ENCODE assay signal across 2 cellular contexts in genomic region chr1:51498924-51499323, GRCh38.
TF ChIP-seq lines count a peak whose summit lies in the region.

No MANE protein-coding gene starts in this region.

TF ChIP-seq in HepG2, 621 proteins besides CTCF, POLR2A, EP300 and RAD21:
- TF ChIP-seq ZNF12 (CRISPR knock-in tag; IDR thresholded peaks at IDR 0.05), result peak; percentile 74
- no peak for TF ChIP-seq RBFOX2 (IDR thresholded peaks at IDR 0.05; ENCODE audit: low read depth, low read length)

TF ChIP-seq in GM12878, 131 proteins besides CTCF, POLR2A, EP300 and RAD21:
- TF ChIP-seq RAD51 (IDR thresholded peaks at IDR 0.05) (no peak), E2F4 (IDR thresholded peaks at IDR 0.05; ENCODE audit: low read depth, low read length) (no peak), NR2C2 (IDR thresholded peaks at IDR 0.05; ENCODE audit: borderline replicate concordance, control insufficient read depth, insufficient read length, low read depth) (no peak), WRNIP1 (IDR thresholded peaks at IDR 0.05; ENCODE audit: borderline replicate concordance, low read depth, low read length) (no peak), POU2F2 (IDR thresholded peaks at IDR 0.05; ENCODE audit: borderline replicate concordance, low read depth, low read length) (no peak), POLR2AphosphoS5 (IDR thresholded peaks at IDR 0.05; ENCODE audit: low read length) (no peak), ETV6 (conservative IDR thresholded peaks at IDR 0.05 in 1 of 2, IDR thresholded peaks at IDR 0.05 in 1 of 2; ENCODE audit: borderline replicate concordance in 1 of 2, low read depth in 1 of 2) (no peak), ATF7 (IDR thresholded peaks at IDR 0.05; ENCODE audit: low read depth) (no peak), CHD2 (IDR thresholded peaks at IDR 0.05; ENCODE audit: borderline replicate concordance, low read depth, low read length) (no peak), USF1 (IDR thresholded peaks at IDR 0.05; ENCODE audit: borderline replicate concordance, extremely low read length, insufficient read depth, low read depth, low read length) (no peak), BCL11A (IDR thresholded peaks at IDR 0.05; ENCODE audit: low read depth, low read length) (no peak), FOS (IDR thresholded peaks at IDR 0.05; ENCODE audit: borderline replicate concordance, extremely low read depth, insufficient read length) (no peak), MYB (IDR thresholded peaks at IDR 0.05; ENCODE audit: borderline replicate concordance, low read depth, low read length) (no peak)
